In genomic region chr9:127761491-127761904, GRCh38 we compare ENCODE assay signal across 18 cellular contexts. TPM values are rescaled to one million over a fixed set of nuclear protein-coding genes. Genes with fewer than 3 reads are reported as not detected.
DNase-seq lines count a peak whose midpoint lies in the region; ATAC-seq, FAIRE-seq and TF ChIP-seq lines count a peak whose summit lies in the region.
"Had no signal": no experiment of that assay in that cellular context is flagged by ENCODE, and none has a peak within 500 bp of the region (broad histone marks: within the 10 kb centered on the region; RNA-seq: fewer than 3 reads in every experiment).

No MANE protein-coding gene starts in this region.

- H3K36me3 ChIP-seq in CD8-positive, alpha-beta T cell (ENCODE audit: insufficient read depth, low read length) = peaks cover 29% of the 10 kb centered on the region
- no peaks in the 10 kb centered on the region for H3K36me3 ChIP-seq in skeletal muscle tissue (ENCODE audit: control insufficient read depth in 3 of 3, insufficient read depth in 3 of 3, low read length in 3 of 3)
- H3K36me3 ChIP-seq: SJCRH30 had no signal

- H3K27ac Mint-ChIP-seq in CD8-positive, alpha-beta T cell = peak overlapping the region; percentile 41
- H3K27ac Mint-ChIP-seq in immature natural killer cell (peak overlapping the region in 5 of 6 donors; percentile 46 to 89 (median 60)), T-helper 17 cell (no peak overlapping the region)
- H3K27ac Mint-ChIP-seq in activated CD4-positive, alpha-beta memory T cell treated with anti-CD3 and anti-CD28 coated beads, Interleukin-2, amount 10 ng/mL, durations not matched to agents 7 days and 5 days = no peak overlapping the region
- H3K27ac Mint-ChIP-seq: activated CD4-positive, alpha-beta T cell treated with anti-CD3 and anti-CD28 coated beads, Interleukin-2, amount 10 ng/mL, durations not matched to agents 24 days and 14 days had no signal

- POLR2A ChIA-PET in CD8-positive, alpha-beta T cell (lab: Charles Lee) = interaction anchor here (1.0 kb wide), 1 partner anchor 23 kb away, joined by 4 read pairs; no protein-coding TSS in a partner anchor
- POLR2A ChIA-PET in activated CD4-positive, alpha-beta memory T cell treated with anti-CD3 and anti-CD28 coated beads, Interleukin-2, amount 10 ng/mL, durations not matched to agents 7 days and 5 days (lab: Charles Lee) = interaction anchor here (2.0 kb wide), 1 partner anchor 9 kb away, joined by 7 read pairs; no protein-coding TSS in a partner anchor

- no peak for FAIRE-seq in urothelium cell line (lab: Jason Lieb, UNC)
- FAIRE-seq: small intestine had no signal

- no peak for DNase-seq in CD8-positive, alpha-beta T cell
- no peak for DNase-seq in caudate nucleus (lab: John Stamatoyannopoulos, UW)
- DNase-seq in immature natural killer cell = no peak
- DNase-seq in T-helper 17 cell = no peak
- DNase-seq in urothelium cell line (ENCODE audit: low spot score) = no peak
- no peak for DNase-seq in activated CD4-positive, alpha-beta memory T cell treated with anti-CD3 and anti-CD28 coated beads, Interleukin-2, amount 10 ng/mL, durations not matched to agents 7 days and 5 days
- no peak for DNase-seq in COLO668 (lab: John Stamatoyannopoulos, UW; ENCODE audit: unreplicated experiment)
- DNase-seq: activated CD4-positive, alpha-beta T cell treated with anti-CD3 and anti-CD28 coated beads, Interleukin-2, amount 10 ng/mL, durations not matched to agents 24 days and 14 days; DND-41; effector CD4-positive, alpha-beta T cell; foreskin keratinocyte; NCI-H1092 treated with DMSO at 0.1 percent for 48 hours; NCI-H226; SJCRH30; small intestine; stimulated activated naive CD8-positive, alpha-beta T cell treated with anti-CD3 and anti-CD28 coated beads, Interleukin-15, Interleukin-2, amounts not matched to agents 100 U/mL and 50 U/mL, for 24 hours had no signal

- intact Hi-C loops in CD8-positive, alpha-beta T cell (cut with DNase I, micrococcal nuclease) = no loop called here

- H3K27me3 ChIP-seq in CD8-positive, alpha-beta T cell (ENCODE audit: insufficient read depth, low read length) = no peaks in the 10 kb centered on the region
- peaks cover 5 to 7% (median 6%) of the 10 kb centered on the region in 3 donors for H3K27me3 ChIP-seq in skeletal muscle tissue (ENCODE audit: control insufficient read depth in 3 of 3, insufficient read depth in 3 of 3, low read length in 3 of 3)

- peaks cover 26% of the 10 kb centered on the region for H3K4me1 ChIP-seq in CD8-positive, alpha-beta T cell (ENCODE audit: insufficient read depth, low read length)
- H3K4me1 ChIP-seq in skeletal muscle tissue (ENCODE audit: control insufficient read depth in 3 of 3, insufficient read depth in 3 of 3, low read length in 3 of 3) = peaks cover 20 to 32% (median 27%) of the 10 kb centered on the region in 3 donors
- H3K4me1 ChIP-seq: foreskin keratinocyte, SJCRH30 had no signal

- peaks cover 43% of the 10 kb centered on the region for H3K4me1 Mint-ChIP-seq in CD8-positive, alpha-beta T cell (ENCODE audit: low read depth)
- H3K4me1 Mint-ChIP-seq in immature natural killer cell = peaks cover 49 to 54% of the 10 kb centered on the region in 2 donors
- peaks cover 37% of the 10 kb centered on the region for H3K4me1 Mint-ChIP-seq in T-helper 17 cell
- peaks cover 35% of the 10 kb centered on the region for H3K4me1 Mint-ChIP-seq in activated CD4-positive, alpha-beta memory T cell treated with anti-CD3 and anti-CD28 coated beads, Interleukin-2, amount 10 ng/mL, durations not matched to agents 7 days and 5 days

- H3K9ac ChIP-seq in skeletal muscle tissue (ENCODE audit: low read depth in 1 of 3, low read length in 3 of 3) = peak overlapping the region in 1 of 3 donors; percentile 33

- H3K9me3 ChIP-seq in CD8-positive, alpha-beta T cell (ENCODE audit: low read length) = no peaks in the 10 kb centered on the region
- H3K9me3 ChIP-seq in skeletal muscle tissue (ENCODE audit: control insufficient read depth in 3 of 3, low read length in 3 of 3) (no peaks in the 10 kb centered on the region), T-helper 17 cell (ENCODE audit: control insufficient read depth, low read length, poor library complexity, severe bottlenecking) (no peaks in the 10 kb centered on the region)
- H3K9me3 ChIP-seq: SJCRH30 had no signal

- H3K9me3 Mint-ChIP-seq in CD8-positive, alpha-beta T cell = no peaks in the 10 kb centered on the region
- H3K9me3 Mint-ChIP-seq in immature natural killer cell = no peaks in the 10 kb centered on the region
- H3K9me3 Mint-ChIP-seq in activated CD4-positive, alpha-beta memory T cell treated with anti-CD3 and anti-CD28 coated beads, Interleukin-2, amount 10 ng/mL, durations not matched to agents 7 days and 5 days = no peaks in the 10 kb centered on the region
- H3K9me3 Mint-ChIP-seq: activated CD4-positive, alpha-beta T cell treated with anti-CD3 and anti-CD28 coated beads, Interleukin-2, amount 10 ng/mL, durations not matched to agents 24 days and 14 days had no signal

- no peak for TF ChIP-seq CTCF in CD8-positive, alpha-beta T cell (IDR thresholded peaks at IDR 0.05)

- H3K27ac ChIP-seq in CD8-positive, alpha-beta T cell (ENCODE audit: low read depth, low read length) = no peak overlapping the region
- H3K27ac ChIP-seq in caudate nucleus (ENCODE audit: low read depth, low read length) = peak overlapping the region; percentile 21
- H3K27ac ChIP-seq in skeletal muscle tissue (ENCODE audit: low read depth, low read length) = peak overlapping the region; percentile 72
- H3K27ac ChIP-seq: foreskin keratinocyte, SJCRH30 had no signal

- CTCF ChIA-PET in CD8-positive, alpha-beta T cell (lab: Charles Lee) = interaction anchor here (1.6 kb wide), 1 partner anchor 23 kb away, joined by 8 read pairs; no protein-coding TSS in a partner anchor
- CTCF ChIA-PET in activated CD4-positive, alpha-beta memory T cell treated with anti-CD3 and anti-CD28 coated beads, Interleukin-2, amount 10 ng/mL, durations not matched to agents 7 days and 5 days (lab: Charles Lee) = interaction anchor here (0.9 to 1.5 kb wide), 3 partner anchors 10 to 160 kb away, joined by 3 to 5 read pairs (median 3); partner anchors contain the start of gene TOR2A

- no peak overlapping the region for H3K4me3 Mint-ChIP-seq in CD8-positive, alpha-beta T cell
- H3K4me3 Mint-ChIP-seq in immature natural killer cell = no peak overlapping the region
- H3K4me3 Mint-ChIP-seq in T-helper 17 cell = no peak overlapping the region
- no peak overlapping the region for H3K4me3 Mint-ChIP-seq in activated CD4-positive, alpha-beta memory T cell treated with anti-CD3 and anti-CD28 coated beads, Interleukin-2, amount 10 ng/mL, durations not matched to agents 7 days and 5 days
- H3K4me3 Mint-ChIP-seq: activated CD4-positive, alpha-beta T cell treated with anti-CD3 and anti-CD28 coated beads, Interleukin-2, amount 10 ng/mL, durations not matched to agents 24 days and 14 days; activated naive CD8-positive, alpha-beta T cell had no signal

- no peak overlapping the region for H3K4me3 ChIP-seq in CD8-positive, alpha-beta T cell (ENCODE audit: low read depth, low read length)
- H3K4me3 ChIP-seq in skeletal muscle tissue (ENCODE audit: low read length in 3 of 3) = peak overlapping the region in 2 of 3 donors; percentile 31 to 49
- H3K4me3 ChIP-seq: SJCRH30 had no signal

- H3K36me3 Mint-ChIP-seq in CD8-positive, alpha-beta T cell = peaks cover 60% of the 10 kb centered on the region
- H3K36me3 Mint-ChIP-seq in immature natural killer cell (peaks cover 7 to 32% (median 7%) of the 10 kb centered on the region in 3 donors), T-helper 17 cell (ENCODE audit: low read depth) (peaks cover 4% of the 10 kb centered on the region)
- H3K36me3 Mint-ChIP-seq in activated CD4-positive, alpha-beta memory T cell treated with anti-CD3 and anti-CD28 coated beads, Interleukin-2, amount 10 ng/mL, durations not matched to agents 7 days and 5 days (ENCODE audit: low read depth) = peaks cover 72% of the 10 kb centered on the region

- ATAC-seq in CD8-positive, alpha-beta T cell = no peak
- no peak for ATAC-seq in T-helper 17 cell
- ATAC-seq: foreskin keratinocyte; stimulated activated naive CD8-positive, alpha-beta T cell treated with anti-CD3 and anti-CD28 coated beads, Interleukin-15, Interleukin-2, amounts not matched to agents 100 U/mL and 50 U/mL, for 24 hours had no signal

- H3K27me3 Mint-ChIP-seq in CD8-positive, alpha-beta T cell (ENCODE audit: low read depth) = no peaks in the 10 kb centered on the region
- H3K27me3 Mint-ChIP-seq in immature natural killer cell (ENCODE audit: low read depth in 3 of 3) = no peaks in the 10 kb centered on the region
- no peaks in the 10 kb centered on the region for H3K27me3 Mint-ChIP-seq in T-helper 17 cell
- no peaks in the 10 kb centered on the region for H3K27me3 Mint-ChIP-seq in activated CD4-positive, alpha-beta memory T cell treated with anti-CD3 and anti-CD28 coated beads, Interleukin-2, amount 10 ng/mL, durations not matched to agents 7 days and 5 days
- H3K27me3 Mint-ChIP-seq: activated CD4-positive, alpha-beta T cell treated with anti-CD3 and anti-CD28 coated beads, Interleukin-2, amount 10 ng/mL, durations not matched to agents 24 days and 14 days; activated naive CD8-positive, alpha-beta T cell had no signal

RNA-seq across cellular contexts. Expression of gene SH2D3C, which starts 17.0 kb away (rescaled TPM):
- 1 to 10 TPM; 5.9 to 6.4 TPM for total RNA-seq in CD8-positive, alpha-beta T cell
- polyA plus RNA-seq in immature natural killer cell = 10 to 100 TPM; 16.9 to 86.2 (median 18.7) TPM
- total RNA-seq in skeletal muscle tissue = 15.1 TPM
- 10 to 100 TPM; 15.9 to 27.2 TPM for total RNA-seq in T-helper 17 cell
- total RNA-seq in activated CD4-positive, alpha-beta memory T cell treated with anti-CD3 and anti-CD28 coated beads, Interleukin-2, amount 10 ng/mL, durations not matched to agents 7 days and 5 days = 10 to 100 TPM; 80.8 to 81.9 TPM

RNA-seq across cellular contexts. Expression of gene CDK9, which starts 24.3 kb away (rescaled TPM):
- 100 to 1,000 TPM; 116 to 120 TPM for total RNA-seq in CD8-positive, alpha-beta T cell
- 10 to 100 TPM; 44.6 to 83.1 (median 58.1) TPM for polyA plus RNA-seq in immature natural killer cell
- total RNA-seq in skeletal muscle tissue (33.4 TPM), T-helper 17 cell (100 to 1,000 TPM; 107 to 123 TPM)
- total RNA-seq in activated CD4-positive, alpha-beta memory T cell treated with anti-CD3 and anti-CD28 coated beads, Interleukin-2, amount 10 ng/mL, durations not matched to agents 7 days and 5 days = 100 to 1,000 TPM; 112 to 115 TPM

RNA-seq across cellular contexts. Expression of gene TOR2A, which starts 26.4 kb away (rescaled TPM):
- 1 to 10 TPM; 4.7 to 5.3 TPM for total RNA-seq in CD8-positive, alpha-beta T cell
- polyA plus RNA-seq in immature natural killer cell = 10 to 100 TPM; 38.9 to 55.1 (median 49.9) TPM
- total RNA-seq in skeletal muscle tissue = 2.6 TPM
- total RNA-seq in T-helper 17 cell = 10 to 100 TPM in 1 of 2 donors, 1 to 10 TPM in 1; 9.4 to 10.5 TPM
- total RNA-seq in activated CD4-positive, alpha-beta memory T cell treated with anti-CD3 and anti-CD28 coated beads, Interleukin-2, amount 10 ng/mL, durations not matched to agents 7 days and 5 days = 10 to 100 TPM; 20.6 to 23.3 TPM

RNA-seq across cellular contexts. Expression of gene FPGS, which starts 41.2 kb away (rescaled TPM):
- total RNA-seq in CD8-positive, alpha-beta T cell = 10 to 100 TPM; 91.9 to 95.3 TPM
- polyA plus RNA-seq in immature natural killer cell = 10 to 100 TPM; 77.3 to 97.7 (median 89.1) TPM
- total RNA-seq in skeletal muscle tissue (41.2 TPM), T-helper 17 cell (10 to 100 TPM; 71.2 to 80.6 TPM)
- total RNA-seq in activated CD4-positive, alpha-beta memory T cell treated with anti-CD3 and anti-CD28 coated beads, Interleukin-2, amount 10 ng/mL, durations not matched to agents 7 days and 5 days = 10 to 100 TPM; 65.6 to 65.8 TPM

RNA-seq across cellular contexts. Expression of gene TTC16, which starts 45.6 kb away (rescaled TPM):
- 1 to 10 TPM; 5.2 to 5.5 TPM for total RNA-seq in CD8-positive, alpha-beta T cell
- 1 to 10 TPM in 2 of 3 donors, not detected in 1; 1.3 to 2.4 TPM for polyA plus RNA-seq in immature natural killer cell
- total RNA-seq in skeletal muscle tissue (not detected), T-helper 17 cell (1 to 10 TPM; 3.7 to 4.3 TPM)
- total RNA-seq in activated CD4-positive, alpha-beta memory T cell treated with anti-CD3 and anti-CD28 coated beads, Interleukin-2, amount 10 ng/mL, durations not matched to agents 7 days and 5 days = 1 to 10 TPM; 5.0 to 5.2 TPM
- total RNA-seq: activated CD4-positive, alpha-beta T cell treated with anti-CD3 and anti-CD28 coated beads, Interleukin-2, amount 10 ng/mL, durations not matched to agents 24 days and 14 days; foreskin keratinocyte; SJCRH30 had no signal
- polyA plus RNA-seq: foreskin keratinocyte had no signal

Comparison
In these comparisons a context has a peak if more than half of its experiments do, and no peak if none do; other contexts are left out.
1. H3K27ac Mint-ChIP-seq: peak in CD8-positive, alpha-beta T cell (single experiment) and immature natural killer cell (5 of 6); none in T-helper 17 cell (single experiment) and activated CD4-positive, alpha-beta memory T cell treated with anti-CD3 and anti-CD28 coated beads, Interleukin-2, amount 10 ng/mL, durations not matched to agents 7 days and 5 days (single experiment).